8 cellular contexts compared by ENCODE assay signal in the genomic region with DNA sequence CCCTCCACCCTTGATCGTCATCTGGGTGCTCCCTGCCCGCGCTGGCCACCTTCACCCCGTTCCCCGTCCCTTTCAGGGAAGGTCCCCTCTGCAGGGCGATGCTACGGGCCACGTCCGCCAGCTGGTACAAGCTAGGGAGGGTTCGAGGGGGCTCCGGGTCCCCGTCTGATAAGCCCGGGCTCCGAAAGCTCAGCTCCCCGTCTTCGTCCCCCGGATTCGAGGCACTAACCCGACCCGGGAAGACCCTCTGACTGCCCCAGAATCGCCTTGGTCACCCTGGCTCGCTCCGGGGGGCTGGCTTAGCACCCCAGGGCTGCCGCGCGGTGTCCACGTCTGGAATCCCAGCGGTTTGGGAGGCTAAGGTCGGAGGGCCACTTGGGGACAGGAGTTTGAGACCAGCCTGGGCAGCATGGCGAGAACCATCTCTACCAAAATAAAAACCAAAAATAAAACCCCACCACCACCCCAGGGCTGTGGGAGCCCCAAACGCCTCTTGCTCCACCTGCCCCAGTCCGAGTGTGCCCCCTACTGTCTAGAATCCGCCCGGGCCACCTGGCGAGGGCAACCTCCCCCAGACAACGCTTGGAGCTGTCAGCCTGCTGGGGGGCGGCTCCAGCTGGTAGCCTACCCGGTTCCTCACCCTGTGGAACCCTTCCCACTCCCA. TPM values are rescaled to one million over a fixed set of nuclear protein-coding genes. Genes with fewer than 3 reads are reported as not detected.
DNase-seq lines count a peak whose midpoint lies in the region; ATAC-seq and TF ChIP-seq lines count a peak whose summit lies in the region.

No MANE protein-coding gene starts in this region.

- H3K36me3 ChIP-seq in colonic mucosa (no peaks in the 10 kb centered on the region), lower lobe of right lung (peaks cover 10% of the 10 kb centered on the region)

- H3K4me1 ChIP-seq in colonic mucosa (peaks cover 4% of the 10 kb centered on the region), lower lobe of right lung (peaks cover 47% of the 10 kb centered on the region)

- TF ChIP-seq CTCF in colonic mucosa (IDR thresholded peaks at IDR 0.05) = peak; percentile 75
- peak; percentile 80 for TF ChIP-seq CTCF in lower lobe of right lung (IDR thresholded peaks at IDR 0.05)

- no peaks in the 10 kb centered on the region for H3K27me3 ChIP-seq in colonic mucosa
- H3K27me3 ChIP-seq in lower lobe of right lung (ENCODE audit: low read depth) = no peaks in the 10 kb centered on the region

- H3K27ac ChIP-seq in colonic mucosa = peak overlapping the region; percentile 94
- H3K27ac ChIP-seq in lower lobe of right lung = peak overlapping the region; percentile 89

- H3K9me3 ChIP-seq in colonic mucosa = no peaks in the 10 kb centered on the region
- H3K9me3 ChIP-seq in lower lobe of right lung = no peaks in the 10 kb centered on the region

- DNase-seq in Daoy (ENCODE audit: low read depth) (peak; percentile 76), M059J (ENCODE audit: low read depth) (peak; percentile 42), colonic mucosa (peak; percentile 92), lower lobe of right lung (peak; percentile 87)
- DNase-seq in activated CD4-positive, alpha-beta T cell treated with anti-CD3 and anti-CD28 coated beads for 24 hours (ENCODE audit: low read depth in 2 of 2) = peak; percentile 69 to 77
- peak; percentile 54 for DNase-seq in stimulated activated CD8-positive, alpha-beta memory T cell treated with anti-CD3 and anti-CD28 coated beads, Interleukin-15, amount 100 ng/mL, for 24 hours (ENCODE audit: low read depth)

- H3K9ac ChIP-seq in colonic mucosa (ENCODE audit: low read depth in 2 of 2, low read length in 2 of 2) = peak overlapping the region; percentile 85 to 87

- H3K4me3 ChIP-seq in colonic mucosa = peak overlapping the region; percentile 85
- H3K4me3 ChIP-seq in lower lobe of right lung = peak overlapping the region; percentile 94

- intact Hi-C loops in colonic mucosa (cut with DNase I) = loop anchor here (5.0 kb wide), 1 partner anchor 57 kb away; no protein-coding TSS in a partner anchor
- intact Hi-C loops in lower lobe of right lung (cut with DNase I) = loop anchor here (5.0 kb wide), 1 partner anchor 52 kb away; no protein-coding TSS in a partner anchor

- peak; percentile 52 to 55 for ATAC-seq in lower lobe of right lung
- ATAC-seq in HG03159 (IDR thresholded peaks at IDR 0.05; ENCODE audit: unreplicated experiment) = no peak
- ATAC-seq in HG03439 (IDR thresholded peaks at IDR 0.05; ENCODE audit: unreplicated experiment) = no peak

RNA-seq across cellular contexts. Expression of a gene that starts 1.1 kb away (rescaled TPM):
- 11.5 and 11.9 TPM in 2 replicates for total RNA-seq in Daoy (2014; rRNA removed; shearing (Covaris generic))
- 2.4 and 3.7 TPM in 2 replicates for total RNA-seq in M059J (2014; rRNA removed; shearing (Covaris generic))
- total RNA-seq in colonic mucosa (10 to 100 TPM; 29.3 to 38.7 TPM), lower lobe of right lung (44.6 TPM)

RNA-seq across cellular contexts. Expression of a gene that starts 15.8 kb away (rescaled TPM):
- 2.1 and 4.0 TPM in 2 replicates for total RNA-seq in Daoy (2014; rRNA removed; shearing (Covaris generic))
- total RNA-seq in M059J (2014; rRNA removed; shearing (Covaris generic)) = 0.47 TPM in 1 of 2 replicates, not detected in the other
- total RNA-seq in colonic mucosa = 1 to 10 TPM; 6.3 to 7.7 TPM
- 37.4 TPM for total RNA-seq in lower lobe of right lung

RNA-seq across cellular contexts. Expression of a gene that starts 19.9 kb away (rescaled TPM):
- total RNA-seq in Daoy (2014; rRNA removed; shearing (Covaris generic)) = 7.7 and 40.7 TPM in 2 replicates
- total RNA-seq in M059J (2014; rRNA removed; shearing (Covaris generic)) = 1.7 and 3.1 TPM in 2 replicates
- total RNA-seq in colonic mucosa = 10 to 100 TPM; 35.7 to 40.4 TPM
- total RNA-seq in lower lobe of right lung = 41.5 TPM

RNA-seq across cellular contexts. Expression of a gene that starts 54.9 kb away (rescaled TPM):
- 63.9 and 93.3 TPM in 2 replicates for total RNA-seq in Daoy (2014; rRNA removed; shearing (Covaris generic))
- total RNA-seq in M059J (2014; rRNA removed; shearing (Covaris generic)) = 52.3 and 92.8 TPM in 2 replicates
- 100 to 1,000 TPM; 172 to 292 TPM for total RNA-seq in colonic mucosa
- 280 TPM for total RNA-seq in lower lobe of right lung

Comparison
In these comparisons a context has a peak if more than half of its experiments do, and no peak if none do; other contexts are left out.
1. DNase-seq: peak in every context shown above with its lines; median percentile 92 in colonic mucosa; 87 in lower lobe of right lung; 76 in Daoy; 73 in activated CD4-positive, alpha-beta T cell treated with anti-CD3 and anti-CD28 coated beads for 24 hours; 54 in stimulated activated CD8-positive, alpha-beta memory T cell treated with anti-CD3 and anti-CD28 coated beads, Interleukin-15, amount 100 ng/mL, for 24 hours; 42 in M059J.
2. ATAC-seq: peak in lower lobe of right lung (2 of 2); none in HG03159 (single experiment) and HG03439 (single experiment).